ENCODE assay signal across 1 cellular context in genomic region chr17:41107941-41108445, GRCh38.
TF ChIP-seq lines count a peak whose summit lies in the region.

No MANE protein-coding gene starts in this region.

TF ChIP-seq in H1, 55 proteins besides CTCF, POLR2A, EP300 and RAD21:
- no peak for TF ChIP-seq EGR1 (IDR thresholded peaks at IDR 0.05; ENCODE audit: borderline replicate concordance, low read depth, low read length)
